16 cellular contexts compared by ENCODE assay signal in the genomic region with DNA sequence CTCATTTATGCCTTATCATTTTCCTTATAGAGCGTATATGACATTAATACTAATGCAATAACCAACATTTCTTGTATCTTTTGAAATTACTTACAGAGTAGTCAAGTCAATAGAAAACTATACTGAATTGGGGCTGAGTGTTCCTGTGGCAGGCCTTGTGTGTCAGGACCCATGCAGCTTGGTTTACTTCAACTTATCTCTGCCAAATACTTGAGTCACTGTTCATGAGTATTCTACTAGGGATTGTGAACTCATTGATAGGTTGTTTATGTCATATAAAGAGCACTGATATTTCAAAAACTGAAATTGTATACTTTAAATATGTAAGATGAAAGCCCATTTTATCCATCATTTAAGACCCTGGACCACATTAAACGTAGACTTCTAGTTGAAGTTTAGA.
DNase-seq lines count a peak whose midpoint lies in the region; ATAC-seq and TF ChIP-seq lines count a peak whose summit lies in the region.
"Had no signal": no experiment of that assay in that cellular context is flagged by ENCODE, and none has a peak within 500 bp of the region (broad histone marks: within the 10 kb centered on the region; RNA-seq: fewer than 3 reads in every experiment).

No MANE protein-coding gene starts in this region.

- in situ Hi-C loops in GM13977 (cut with MboI; ENCODE audit: low pct_unique_long_range_greater_than_20kb, low sequenced_read_pairs, unreplicated experiment) = no loop called here

- no peaks in the 10 kb centered on the region for H3K9me3 ChIP-seq in AG04450 (ENCODE audit: control insufficient read depth, insufficient read depth, low read length)

- POLR2A ChIA-PET in AG04450 (lab: Yijun Ruan, JAX) = no interaction called here

- H3K27ac ChIP-seq in AG04450 (ENCODE audit: low read depth, low read length) = no peak overlapping the region
- H3K27ac ChIP-seq: 22Rv1, SK-N-MC had no signal

- no peaks in the 10 kb centered on the region for H3K27me3 ChIP-seq in AG04450 (ENCODE audit: control insufficient read depth, insufficient read depth, low read length)

- no peak for TF ChIP-seq CTCF in AG04450 (IDR thresholded peaks at IDR 0.05; ENCODE audit: low read depth, low read length)
- TF ChIP-seq CTCF in epithelial cell of esophagus (IDR thresholded peaks at IDR 0.05; ENCODE audit: insufficient read depth, low read depth, low read length, missing control alignments) = no peak
- no peak for TF ChIP-seq CTCF in GM13977 (IDR thresholded peaks at IDR 0.05; ENCODE audit: extremely low read depth, insufficient read depth, missing control alignments)

- CTCF ChIA-PET in AG04450 (lab: Charles Lee) = no interaction called here

- H3K4me3 ChIP-seq in AG04450 (ENCODE audit: low read depth, low read length) = no peak overlapping the region
- no peak overlapping the region for H3K4me3 ChIP-seq in epithelial cell of esophagus (ENCODE audit: low read length)
- H3K4me3 ChIP-seq: SK-N-MC had no signal

- no peak for ATAC-seq in GM18498 (IDR thresholded peaks at IDR 0.05; ENCODE audit: unreplicated experiment)

- DNase-seq in AG04450 (ENCODE audit: low read depth, low spot score) = peak; percentile 3
- peak; percentile 2 for DNase-seq in M059J (ENCODE audit: low read depth)
- DNase-seq in epithelial cell of esophagus (ENCODE audit: low read depth) = peak; percentile 19
- peak; percentile 33 for DNase-seq in iris pigment epithelial cell (ENCODE audit: low read depth)
- no peak for DNase-seq in NCI-H146 treated with DMSO at 0.1 percent for 48 hours (lab: John Stamatoyannopoulos, UW; ENCODE audit: unreplicated experiment)
- DNase-seq in NCI-H524 (lab: John Stamatoyannopoulos, UW) = no peak
- no peak for DNase-seq in GM13977 (ENCODE audit: low spot score)
- DNase-seq: DMS79 treated with DMSO at 0.1 percent for 48 hours, NCI-H1105, NCI-H1694, NCI-H2081 treated with DMSO at 0.1 percent for 48 hours, NCI-H748 treated with DMSO at 0.1 percent for 48 hours, Right ventricle myocardium superior had no signal

Comparison
In these comparisons a context has a peak if more than half of its experiments do, and no peak if none do; other contexts are left out.
1. DNase-seq: peak in AG04450 (single experiment), M059J (single experiment), epithelial cell of esophagus (single experiment) and iris pigment epithelial cell (single experiment); none in NCI-H146 treated with DMSO at 0.1 percent for 48 hours (single experiment), NCI-H524 (0 of 2) and GM13977 (single experiment).